ENCODE assay signal across 2 cellular contexts in genomic region chr19:47100290-47100689, GRCh38.
TF ChIP-seq lines count a peak whose summit lies in the region.

No MANE protein-coding gene starts in this region.

TF ChIP-seq in K562, 482 proteins besides CTCF, POLR2A, EP300 and RAD21:
- no peak for TF ChIP-seq POU5F1 (IDR thresholded peaks at IDR 0.05; ENCODE audit: borderline replicate concordance, low read depth, low read length, partially characterized antibody)
- TF ChIP-seq ATF1 (CRISPR knock-in tag; IDR thresholded peaks at IDR 0.05), result no peak
- 0 out of 2 replicates have a peak, but pooled peaks have one; percentile 12 for TF ChIP-seq ATF1 (tag; IDR thresholded peaks at IDR 0.05)
- TF ChIP-seq ATF3 (IDR thresholded peaks at IDR 0.05), result 0 out of 2 replicates have a peak, but pooled peaks have one; percentile 36
- TF ChIP-seq ATF3 (CRISPR knock-in tag; conservative IDR thresholded peaks at IDR 0.05), result no peak
- TF ChIP-seq PHB (CRISPR knock-in tag; IDR thresholded peaks at IDR 0.05), result no peak
- no peak for TF ChIP-seq BACH1 (tag; IDR thresholded peaks at IDR 0.05)
- TF ChIP-seq RFX1 (IDR thresholded peaks at IDR 0.05), result peak; percentile 84
- peak; percentile 53; the same call in 1 of the 2 replicates for TF ChIP-seq MYNN (IDR thresholded peaks at IDR 0.05)
- no peak for TF ChIP-seq MYNN (CRISPR knock-in tag; IDR thresholded peaks at IDR 0.05)
- TF ChIP-seq CREM (IDR thresholded peaks at IDR 0.05; ENCODE audit: low read depth), result peak; percentile 40

TF ChIP-seq in SK-N-SH, 30 proteins besides CTCF, POLR2A, EP300 and RAD21:
- no peak for TF ChIP-seq GATA2 (CRISPR knock-in tag; IDR thresholded peaks at IDR 0.05)
- TF ChIP-seq MEF2A (IDR thresholded peaks at IDR 0.05; ENCODE audit: borderline replicate concordance, low read depth), result no peak
- TF ChIP-seq FOXM1 (IDR thresholded peaks at IDR 0.05; ENCODE audit: low read depth), result no peak
TF ChIP-seq in SK-N-SH: peak in this region for 0.
